ENCODE assay signal across 8 cellular contexts in the genomic region with DNA sequence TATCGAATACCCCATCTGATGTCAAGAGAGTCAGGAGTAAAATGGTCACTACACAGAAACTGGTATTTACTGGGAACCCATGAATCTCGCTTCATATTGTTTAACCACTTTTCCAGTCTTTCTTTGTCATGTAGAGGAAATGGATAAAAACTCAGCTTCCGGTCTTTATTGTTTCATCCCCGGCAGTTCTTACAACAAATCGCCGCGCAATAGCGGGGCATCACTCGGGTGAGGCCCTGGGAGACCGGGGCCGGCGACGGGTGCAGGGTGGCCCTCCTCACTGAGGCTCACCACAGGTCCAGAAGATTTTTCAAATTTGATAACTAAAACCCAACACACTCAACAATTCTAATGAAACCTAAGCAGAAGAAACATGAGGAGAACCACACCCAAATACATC. TPM values are rescaled to one million over a fixed set of nuclear protein-coding genes. Genes with fewer than 3 reads are reported as not detected.
"Had no signal": no experiment of that assay in that cellular context is flagged by ENCODE, and none has a peak within 500 bp of the region (broad histone marks: within the 10 kb centered on the region; RNA-seq: fewer than 3 reads in every experiment).

No MANE protein-coding gene starts in this region.

- H2AFZ ChIP-seq: GM23248 had no signal

- H3K27ac ChIP-seq: GM23248 had no signal

- H3K9me3 Mint-ChIP-seq: HFFc6 had no signal

- H3K27ac Mint-ChIP-seq: HFFc6 had no signal

- H3K4me3 ChIP-seq: GM23248, HAP-1, K562 had no signal

- ATAC-seq: HCT116, K562 had no signal

- H3K4me3 Mint-ChIP-seq: HFFc6 had no signal

- FAIRE-seq: H54, HTR-8/SVneo, K562 had no signal

- DNase-seq: GM23248, HFFc6, IMR-90 had no signal

- H3K4me1 ChIP-seq: HAP-1 had no signal

RNA-seq across cellular contexts. Expression of gene PTPRN2, which starts 35.6 kb away (rescaled TPM):
- total RNA-seq: GM23248, IMR-90, K562 had no signal
- polyA plus RNA-seq: K562 had no signal
